ENCODE assay signal across 7 cellular contexts in genomic region chr16:16366552-16367284, GRCh38. TPM values are rescaled to one million over a fixed set of nuclear protein-coding genes. Genes with fewer than 3 reads are reported as not detected.
DNase-seq lines count a peak whose midpoint lies in the region; ATAC-seq, FAIRE-seq and TF ChIP-seq lines count a peak whose summit lies in the region.
"Not testable (repeated sequence)": the region's sequence is repeated elsewhere in the genome, so short reads cannot be mapped to it uniquely, and the experiment has no call there.

No MANE protein-coding gene starts in this region.

- not testable (repeated sequence) for H2AFZ ChIP-seq in endothelial cell of umbilical vein (ENCODE audit: low read depth, low read length)

- H3K79me2 ChIP-seq in endothelial cell of umbilical vein (ENCODE audit: control insufficient read depth, insufficient read depth, low read length): not testable (repeated sequence)

- WGBS in right lobe of liver (ENCODE audit: insufficient coverage, low coverage, low lambda C conversion rate, missing lambda C conversion rate): 95% methylated on average over 11 of the region's 54 CpGs
- WGBS in ovary, 3 donors: 96 to 98% (median 98%) methylated on average over 17 to 36 of the region's 54 CpGs

- dilution Hi-C loops in endothelial cell of umbilical vein (cut with MboI; ENCODE audit: extremely low pct_ligation_motif_present, low sequenced_read_pairs): not testable (repeated sequence)

- H3K4me3 ChIP-seq in Panc1 (ENCODE audit: low read depth in 2 of 2, low read length in 2 of 2); endothelial cell of umbilical vein (replicated peaks in 1 of 3; ENCODE audit: insufficient read depth in 1 of 3, low read depth in 1 of 3, low read length in 3 of 3); right lobe of liver; ovary: not testable (repeated sequence)

- H3K36me3 Mint-ChIP-seq in stimulated activated memory B cell treated with anti-CD40 and anti-IgM and Interleukin-4, amounts not matched to agents 10 μg/mL and 1 μg/mL and 100 μg/mL, for 72 hours: not testable (repeated sequence)

- not testable (repeated sequence) for H3K9me3 ChIP-seq in Panc1 (ENCODE audit: control insufficient read depth, insufficient read depth, low read depth, low read length); endothelial cell of umbilical vein (replicated peaks; ENCODE audit: control insufficient read depth, insufficient read depth, low read length); right lobe of liver; ovary

- H3K27me3 Mint-ChIP-seq in stimulated activated memory B cell treated with anti-CD40 and anti-IgM and Interleukin-4, amounts not matched to agents 10 μg/mL and 1 μg/mL and 100 μg/mL, for 72 hours: not testable (repeated sequence)

- POLR2A ChIA-PET in Panc1 (lab: Charles Lee): interaction anchor here (0.7 kb wide), 1 partner anchor 942 kb away, joined by 3 read pairs; no protein-coding TSS in a partner anchor
- POLR2A ChIA-PET in endothelial cell of umbilical vein (lab: Charles Lee): not testable (repeated sequence)

- not testable (repeated sequence) for H3K9me3 Mint-ChIP-seq in stimulated activated memory B cell treated with anti-CD40 and anti-IgM and Interleukin-4, amounts not matched to agents 10 μg/mL and 1 μg/mL and 100 μg/mL, for 72 hours

- H3K4me1 Mint-ChIP-seq in stimulated activated memory B cell treated with anti-CD40 and anti-IgM and Interleukin-4, amounts not matched to agents 10 μg/mL and 1 μg/mL and 100 μg/mL, for 72 hours: not testable (repeated sequence)

- ATAC-seq in Panc1 (peak; percentile 13; the same call in 1 of the 2 replicates), left ventricle myocardium superior (peak; percentile 33), right lobe of liver (peak in 2 of 4 donors; percentile 13 to 42)
- peak; percentile 45 for ATAC-seq in stimulated activated memory B cell treated with anti-CD40 and anti-IgM and Interleukin-4, amounts not matched to agents 10 μg/mL and 1 μg/mL and 100 μg/mL, for 72 hours

- not testable (repeated sequence) for H4K20me1 ChIP-seq in endothelial cell of umbilical vein (replicated peaks; ENCODE audit: control insufficient read depth, extremely low read depth, insufficient read depth, low read length)

- H3K4me2 ChIP-seq in endothelial cell of umbilical vein (ENCODE audit: insufficient read depth, low read length): not testable (repeated sequence)

- in situ Hi-C loops in Panc1 (cut with HindIII; ENCODE audit: low pct_unique_long_range_greater_than_20kb, low sequenced_read_pairs): not testable (repeated sequence)

- H3K4me1 ChIP-seq in Panc1 (ENCODE audit: control insufficient read depth, insufficient read depth, low read length); endothelial cell of umbilical vein (ENCODE audit: control insufficient read depth, extremely low read depth, insufficient read depth, low read length); right lobe of liver; ovary (ENCODE audit: insufficient read depth): not testable (repeated sequence)

- not testable (repeated sequence) for H3K9ac ChIP-seq in endothelial cell of umbilical vein (replicated peaks; ENCODE audit: extremely low read depth, insufficient read depth, low read length)

- intact Hi-C loops in Panc1 (cut with micrococcal nuclease; ENCODE audit: unreplicated experiment); endothelial cell of umbilical vein (cut with micrococcal nuclease); left ventricle myocardium superior (cut with micrococcal nuclease); right lobe of liver (cut with DNase I); ovary (cut with DNase I): not testable (repeated sequence)

- H3K36me3 ChIP-seq in Panc1 (ENCODE audit: control insufficient read depth, insufficient read depth, low read length); endothelial cell of umbilical vein (ENCODE audit: control insufficient read depth in 2 of 2, extremely low read depth in 1 of 2, insufficient read depth in 2 of 2, low read length in 2 of 2); right lobe of liver; ovary: not testable (repeated sequence)

- not testable (repeated sequence) for DNase-seq in Panc1 (ENCODE audit: low read depth, low spot score)
- DNase-seq in activated T-cell treated with anti-CD3 and anti-CD28 coated beads, Interleukin-2, amount 50 U/mL, for 1 hour: peak; percentile 12
- DNase-seq in endothelial cell of umbilical vein (ENCODE audit: low read depth, low spot score) (peak; percentile 0), left ventricle myocardium superior (peak; percentile 27), right lobe of liver (peak; percentile 11 to 54 (median 17)), ovary (peak in 3 of 5 donors; percentile 4 to 18 (median 8))

- H3K27ac Mint-ChIP-seq in stimulated activated memory B cell treated with anti-CD40 and anti-IgM and Interleukin-4, amounts not matched to agents 10 μg/mL and 1 μg/mL and 100 μg/mL, for 72 hours: not testable (repeated sequence)

- not testable (repeated sequence) for TF ChIP-seq CTCF in Panc1 (IDR thresholded peaks at IDR 0.05); endothelial cell of umbilical vein (IDR thresholded peaks at IDR 0.05; ENCODE audit: extremely low read depth in 1 of 2, insufficient read depth in 1 of 2, low read depth in 1 of 2, low read length in 2 of 2); right lobe of liver (IDR thresholded peaks at IDR 0.05); ovary (IDR thresholded peaks at IDR 0.05)

- CTCF ChIA-PET in Panc1 (lab: Charles Lee); endothelial cell of umbilical vein (lab: Charles Lee): not testable (repeated sequence)

- BruUV-seq in Panc1 (replicated peaks; lab: Mats Ljungman, UMichigan); endothelial cell of umbilical vein (replicated peaks; lab: Mats Ljungman, UMichigan): not testable (repeated sequence)

- H3K27me3 ChIP-seq in Panc1 (ENCODE audit: control insufficient read depth, insufficient read depth, low read length); endothelial cell of umbilical vein (ENCODE audit: control insufficient read depth in 2 of 2, insufficient read depth in 2 of 2, low read length in 2 of 2); right lobe of liver; ovary: not testable (repeated sequence)

- not testable (repeated sequence) for H3K27ac ChIP-seq in Panc1 (ENCODE audit: low read length); endothelial cell of umbilical vein (ENCODE audit: insufficient read depth, low read depth, low read length); right lobe of liver; ovary

- H3K4me3 Mint-ChIP-seq in stimulated activated memory B cell treated with anti-CD40 and anti-IgM and Interleukin-4, amounts not matched to agents 10 μg/mL and 1 μg/mL and 100 μg/mL, for 72 hours: not testable (repeated sequence)

- TF ChIP-seq POLR2A in endothelial cell of umbilical vein (IDR thresholded peaks at IDR 0.05; ENCODE audit: low read depth, low read length); right lobe of liver (IDR thresholded peaks at IDR 0.05); ovary (IDR thresholded peaks at IDR 0.05): not testable (repeated sequence)

- not testable (repeated sequence) for H3K9me1 ChIP-seq in endothelial cell of umbilical vein (replicated peaks; ENCODE audit: control insufficient read depth, extremely low read depth, insufficient read depth, low read length)

- FAIRE-seq in endothelial cell of umbilical vein (lab: Jason Lieb, UNC): not testable (repeated sequence)

- TF ChIP-seq EP300 in ovary (IDR thresholded peaks at IDR 0.05): not testable (repeated sequence)

RNA-seq across cellular contexts. Expression of gene NPIPA7, which starts 12.2 kb away (rescaled TPM):
- 5.6 TPM for total RNA-seq in Panc1 (2021; ENCODE audit: unreplicated experiment)
- 7.2 TPM for polyA plus RNA-seq in Panc1 (2012; ENCODE audit: insufficient read length)
- total RNA-seq in endothelial cell of umbilical vein: 6.8 and 12.2 TPM in 2 replicates
- 27.3 and 29.3 TPM in 2 replicates for polyA plus RNA-seq in endothelial cell of umbilical vein
- 14.8 and 17.9 TPM in 2 replicates for polyA plus RNA-seq in endothelial cell of umbilical vein (2011; cell fraction: cytosol; rRNA removed)
- 84.1 and 104 TPM in 2 replicates for polyA plus RNA-seq in endothelial cell of umbilical vein (2011; cell fraction: nucleus; rRNA removed)
- polyA plus RNA-seq in endothelial cell of umbilical vein (2012): 1.4 and 6.0 TPM in 2 replicates
- polyA minus RNA-seq in endothelial cell of umbilical vein: 1.9 and 11.8 TPM in 2 replicates
- polyA minus RNA-seq in endothelial cell of umbilical vein (2011; cell fraction: cytosol; rRNA and poly(A)+ RNA removed): 2.5 TPM
- 5.6 and 6.3 TPM in 2 replicates for polyA minus RNA-seq in endothelial cell of umbilical vein (2011; cell fraction: nucleus; rRNA and poly(A)+ RNA removed)
- total RNA-seq in left ventricle myocardium superior: 2.9 TPM
- 1 to 10 TPM; 1.8 to 10.0 (median 3.7) TPM for total RNA-seq in right lobe of liver
- 10 to 100 TPM in 2 of 7 donors, 1 to 10 TPM in 4, not detected in 1; 3.0 to 17.0 (median 9.4) TPM for total RNA-seq in ovary
- 10 to 100 TPM; 10.5 to 31.8 TPM for polyA plus RNA-seq in ovary
